Comparison of ENCODE assay signal across 1 cellular context in genomic region chr4:98508825-98509539, GRCh38.
TF ChIP-seq lines count a peak whose summit lies in the region.

No MANE protein-coding gene starts in this region.

TF ChIP-seq in IMR-90, 13 proteins besides CTCF, POLR2A, EP300 and RAD21 (continued from another document):
- no peak for TF ChIP-seq ELK1 (IDR thresholded peaks at IDR 0.05; ENCODE audit: borderline replicate concordance, low read depth, low read length)
- TF ChIP-seq MAZ (IDR thresholded peaks at IDR 0.05; ENCODE audit: borderline replicate concordance, low read depth, low read length), result no peak
- no peak for TF ChIP-seq RFX5 (IDR thresholded peaks at IDR 0.05; ENCODE audit: low read depth, low read length)
- no peak for TF ChIP-seq SMC3 (IDR thresholded peaks at IDR 0.05; ENCODE audit: low read depth, low read length)
- TF ChIP-seq USF2 (IDR thresholded peaks at IDR 0.05; ENCODE audit: low read depth, low read length), result no peak
- TF ChIP-seq CHD1 (IDR thresholded peaks at IDR 0.05; ENCODE audit: low read depth, low read length), result no peak
